Comparison of ENCODE assay signal across 18 cellular contexts in genomic region chr11:43243901-43244300, GRCh38.
"Had no signal": no experiment of that assay in that cellular context is flagged by ENCODE, and none has a peak within 500 bp of the region (broad histone marks: within the 10 kb centered on the region; RNA-seq: fewer than 3 reads in every experiment).

No MANE protein-coding gene starts in this region.

- H3K36me3 Mint-ChIP-seq: naive thymus-derived CD4-positive, alpha-beta T cell; stimulated activated memory B cell treated with anti-CD40 and anti-IgM and Interleukin-4, amounts not matched to agents 10 μg/mL and 1 μg/mL and 100 μg/mL, for 72 hours had no signal

- H3K27ac Mint-ChIP-seq: naive thymus-derived CD4-positive, alpha-beta T cell; stimulated activated memory B cell treated with anti-CD40 and anti-IgM and Interleukin-4, amounts not matched to agents 10 μg/mL and 1 μg/mL and 100 μg/mL, for 72 hours had no signal

- H3K4me1 Mint-ChIP-seq: naive thymus-derived CD4-positive, alpha-beta T cell; stimulated activated memory B cell treated with anti-CD40 and anti-IgM and Interleukin-4, amounts not matched to agents 10 μg/mL and 1 μg/mL and 100 μg/mL, for 72 hours had no signal

- DNase-seq: dermis blood vessel endothelial cell; effector memory CD4-positive, alpha-beta T cell; foreskin keratinocyte; heart left ventricle; kidney; left lung; mesenchymal stem cell; midbrain; naive thymus-derived CD4-positive, alpha-beta T cell; pancreas; retina; spleen; stimulated activated CD4-positive, alpha-beta T cell treated with anti-CD3 and anti-CD28 coated beads, Interleukin-4, amount 100 ng/mL, for 4 hours; stimulated activated naive CD8-positive, alpha-beta T cell treated with anti-CD3 and anti-CD28 coated beads, Interleukin-15, Interleukin-2, amounts not matched to agents 100 U/mL and 50 U/mL, for 24 hours; transverse colon; upper lobe of right lung had no signal

- ATAC-seq: foreskin keratinocyte; gastroesophageal sphincter; heart left ventricle; left lung; naive thymus-derived CD4-positive, alpha-beta T cell; pancreas; stimulated activated memory B cell treated with anti-CD40 and anti-IgM and Interleukin-4, amounts not matched to agents 10 μg/mL and 1 μg/mL and 100 μg/mL, for 72 hours; stimulated activated naive CD8-positive, alpha-beta T cell treated with anti-CD3 and anti-CD28 coated beads, Interleukin-15, Interleukin-2, amounts not matched to agents 100 U/mL and 50 U/mL, for 24 hours; upper lobe of right lung had no signal

- H3K4me3 Mint-ChIP-seq: naive thymus-derived CD4-positive, alpha-beta T cell; stimulated activated memory B cell treated with anti-CD40 and anti-IgM and Interleukin-4, amounts not matched to agents 10 μg/mL and 1 μg/mL and 100 μg/mL, for 72 hours had no signal
